24 cellular contexts compared by ENCODE assay signal in the genomic region with DNA sequence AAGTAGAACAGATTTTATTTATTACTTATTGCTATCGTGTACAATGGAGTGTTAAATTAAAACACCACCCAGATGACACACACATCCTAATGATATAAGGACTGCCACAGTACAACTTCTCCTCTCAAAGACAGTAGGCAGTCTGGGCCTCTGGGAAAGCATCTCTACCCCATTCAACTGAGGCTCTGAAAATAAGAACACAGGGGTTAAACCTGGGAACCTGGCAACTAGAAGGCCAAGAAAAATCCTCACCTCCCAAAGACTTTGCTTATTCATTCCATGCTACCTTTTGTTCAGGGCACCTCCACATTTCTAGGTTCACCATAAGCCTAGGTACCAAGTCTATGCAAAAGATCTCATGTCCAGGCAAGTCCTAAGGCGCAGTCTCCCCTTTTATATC.
A peak's percentile ranks its signal among the peaks of the same experiment; 100 is the strongest.
DNase-seq lines count a peak whose midpoint lies in the region; ATAC-seq and TF ChIP-seq lines count a peak whose summit lies in the region.
"Had no signal": no experiment of that assay in that cellular context is flagged by ENCODE, and none has a peak within 500 bp of the region (broad histone marks: within the 10 kb centered on the region; RNA-seq: fewer than 3 reads in every experiment).

No MANE protein-coding gene starts in this region.

- no peaks in the 10 kb centered on the region for H3K27me3 Mint-ChIP-seq in H9 (ENCODE audit: low read depth)
- H3K27me3 Mint-ChIP-seq in activated naive CD8-positive, alpha-beta T cell treated with anti-CD3 and anti-CD28 coated beads for 36 hours, result peaks cover 3% of the 10 kb centered on the region
- H3K27me3 Mint-ChIP-seq: CD4-positive, alpha-beta T cell had no signal

- no peak overlapping the region for H3K4me2 ChIP-seq in H9 (ENCODE audit: insufficient read depth, insufficient read length, low read length)
- H3K4me2 ChIP-seq: A549; BLaER1 treated with 17β-estradiol and CSF1 and Interleukin-3, amounts not matched to agents 10 nM and 100 nM had no signal

- no peak overlapping the region for H3K9ac ChIP-seq in H9 (ENCODE audit: extremely low read depth, insufficient read length, low read length)
- no peak overlapping the region for H3K9ac ChIP-seq in HUES64 (ENCODE audit: low read depth, low read length)
- H3K9ac ChIP-seq: BLaER1 treated with 17β-estradiol and CSF1 and Interleukin-3, amounts not matched to agents 10 nM and 100 nM had no signal

- no peak overlapping the region for H2BK15ac ChIP-seq in H9 (ENCODE audit: low read depth, low read length)

- no peak overlapping the region for H3K23ac ChIP-seq in H9 (ENCODE audit: insufficient read length, low read depth, low read length)

- no CpG with 5 or more reads among the region's 2 CpGs for WGBS in H9 (ENCODE audit: extremely low coverage, insufficient read length, low lambda C conversion rate)
- 100% methylated on average over 1 of the region's 2 CpGs for WGBS in HUES64

- H3K4me1 Mint-ChIP-seq in H9, result peaks cover 41 to 42% of the 10 kb centered on the region in 2 experiments
- H3K4me1 Mint-ChIP-seq in activated naive CD8-positive, alpha-beta T cell treated with anti-CD3 and anti-CD28 coated beads for 36 hours, result no peaks in the 10 kb centered on the region

- no peak overlapping the region for H4K8ac ChIP-seq in H9 (replicated peaks; ENCODE audit: insufficient read length, low read depth, low read length)

- H4K91ac ChIP-seq in H9 (ENCODE audit: insufficient read length, low read depth, low read length), result no peak overlapping the region

- no peaks in the 10 kb centered on the region for H3K36me3 Mint-ChIP-seq in H9 (ENCODE audit: insufficient read depth in 1 of 3, low read depth in 3 of 3)
- H3K36me3 Mint-ChIP-seq in activated naive CD8-positive, alpha-beta T cell treated with anti-CD3 and anti-CD28 coated beads for 36 hours, result no peaks in the 10 kb centered on the region

- H3K27me3 ChIP-seq in H9 (ENCODE audit: insufficient read depth, low read length) (no peaks in the 10 kb centered on the region), HUES64 (ENCODE audit: insufficient read depth, low read length) (no peaks in the 10 kb centered on the region), neuron (ENCODE audit: insufficient read depth, low read length) (no peaks in the 10 kb centered on the region)
- H3K27me3 ChIP-seq: BLaER1 treated with 17β-estradiol and CSF1 and Interleukin-3, amounts not matched to agents 10 nM and 100 nM; SJSA1 had no signal

- no peak overlapping the region for H2BK5ac ChIP-seq in H9 (ENCODE audit: insufficient read length, low read length)

- no peak overlapping the region for H3K4me3 Mint-ChIP-seq in H9
- no peak overlapping the region for H3K4me3 Mint-ChIP-seq in activated naive CD8-positive, alpha-beta T cell treated with anti-CD3 and anti-CD28 coated beads for 36 hours
- H3K4me3 Mint-ChIP-seq: CD4-positive, alpha-beta T cell had no signal

- H3K36me3 ChIP-seq in HUES64 (ENCODE audit: insufficient read depth, low read length), result no peaks in the 10 kb centered on the region
- H3K36me3 ChIP-seq in neuron (ENCODE audit: insufficient read depth, low read length), result no peaks in the 10 kb centered on the region
- H3K36me3 ChIP-seq: BLaER1 treated with 17β-estradiol and CSF1 and Interleukin-3, amounts not matched to agents 10 nM and 100 nM; SJSA1 had no signal

- in situ Hi-C loops in KBM-7 (cut with MboI; ENCODE audit: low pct_unique_long_range_greater_than_20kb, low sequenced_read_pairs), result no loop called here

- H3K27ac ChIP-seq in H9 (ENCODE audit: insufficient read length, low read depth, low read length) (no peak overlapping the region), HUES64 (ENCODE audit: low read depth, low read length) (peak overlapping the region; percentile 42; the same call in 1 of the 2 replicates)
- H3K27ac ChIP-seq: A549; BLaER1 treated with 17β-estradiol and CSF1 and Interleukin-3, amounts not matched to agents 10 nM and 100 nM; SJSA1 had no signal

- no peak overlapping the region for H3K56ac ChIP-seq in H9 (ENCODE audit: insufficient read length, low read depth, low read length)

- H3K27ac Mint-ChIP-seq in H9, result peak overlapping the region; percentile 90 to 97 (median 97)
- H3K27ac Mint-ChIP-seq in activated naive CD8-positive, alpha-beta T cell treated with anti-CD3 and anti-CD28 coated beads for 36 hours, result no peak overlapping the region
- H3K27ac Mint-ChIP-seq: CD4-positive, alpha-beta T cell had no signal

- H2BK12ac ChIP-seq in H9 (ENCODE audit: insufficient read length, low read depth, low read length), result no peak overlapping the region

- no peaks in the 10 kb centered on the region for H3K9me3 ChIP-seq in H9 (ENCODE audit: control insufficient read depth, low read depth, low read length)
- no peaks in the 10 kb centered on the region for H3K9me3 ChIP-seq in HUES64 (ENCODE audit: insufficient read depth, low read depth, low read length)
- no peaks in the 10 kb centered on the region for H3K9me3 ChIP-seq in neuron (ENCODE audit: low read length)
- H3K9me3 ChIP-seq: A549; BLaER1 treated with 17β-estradiol and CSF1 and Interleukin-3, amounts not matched to agents 10 nM and 100 nM; SJSA1 had no signal

- no peak overlapping the region for H3T11ph ChIP-seq in H9 (ENCODE audit: low read length)

- H2BK20ac ChIP-seq in H9 (ENCODE audit: low read depth, low read length, poor library complexity, severe bottlenecking), result no peak overlapping the region

- DNase-seq in H9 (no peak), epithelial cell of esophagus (ENCODE audit: low read depth) (peak; percentile 10), KBM-7 (no peak)
- no peak for DNase-seq in activated naive CD8-positive, alpha-beta T cell treated with anti-CD3 and anti-CD28 coated beads for 36 hours
- DNase-seq: AML-193; CD4-positive, alpha-beta T cell; H7; IMR-90; NCI-H1048; NCI-H1694; NCI-H2029 treated with DMSO at 0.1 percent for 48 hours; NCI-H2171; NCI-H226; NCI-H524; NCI-H774; NK-92 treated with Interleukin-12 subunit alpha and Interleukin-12 subunit beta, amount 100 ng/mL, for 24 hours; PC-3 had no signal

- H2AK5ac ChIP-seq in H9 (ENCODE audit: insufficient read length, low read length), result no peak overlapping the region

- no peak for TF ChIP-seq CTCF in H9 (conservative IDR thresholded peaks at IDR 0.05)
- no peak for TF ChIP-seq CTCF in epithelial cell of esophagus (IDR thresholded peaks at IDR 0.05; ENCODE audit: insufficient read depth, low read depth, low read length, missing control alignments)

- no peaks in the 10 kb centered on the region for H3K23me2 ChIP-seq in H9 (ENCODE audit: insufficient read length, low read depth, low read length, poor library complexity, severe bottlenecking)

- no peak overlapping the region for H2BK120ac ChIP-seq in H9 (ENCODE audit: low read depth, low read length, poor library complexity, severe bottlenecking)

- no peaks in the 10 kb centered on the region for H4K20me1 ChIP-seq in H9 (ENCODE audit: control insufficient read depth, insufficient read depth, insufficient read length)
- H4K20me1 ChIP-seq: BLaER1 treated with 17β-estradiol and CSF1 and Interleukin-3, amounts not matched to agents 10 nM and 100 nM had no signal

- H2AFZ ChIP-seq in H9 (ENCODE audit: low read length) (no peak overlapping the region), neuron (ENCODE audit: low read depth, low read length) (peak overlapping the region; percentile 68)

- H3K18ac ChIP-seq in H9 (ENCODE audit: insufficient read length, low read depth, low read length), result no peak overlapping the region

- no peak overlapping the region for H3K14ac ChIP-seq in H9 (ENCODE audit: insufficient read depth, low read length)

- H3K9me3 Mint-ChIP-seq in H9, result no peaks in the 10 kb centered on the region
- H3K9me3 Mint-ChIP-seq in activated naive CD8-positive, alpha-beta T cell treated with anti-CD3 and anti-CD28 coated beads for 36 hours, result no peaks in the 10 kb centered on the region
- H3K9me3 Mint-ChIP-seq: CD4-positive, alpha-beta T cell had no signal

- peaks cover 6% of the 10 kb centered on the region for H3K4me1 ChIP-seq in H9 (ENCODE audit: insufficient read depth, low read length)
- H3K4me1 ChIP-seq in HUES64 (ENCODE audit: insufficient read depth, low read length), result peaks cover 30% of the 10 kb centered on the region
- peaks cover 25% of the 10 kb centered on the region for H3K4me1 ChIP-seq in neuron (ENCODE audit: insufficient read depth, low read length)
- H3K4me1 ChIP-seq: A549; BLaER1 treated with 17β-estradiol and CSF1 and Interleukin-3, amounts not matched to agents 10 nM and 100 nM; SJSA1 had no signal

- no peak overlapping the region for H4K5ac ChIP-seq in H9 (ENCODE audit: insufficient read length, low read depth, low read length)

- no peak overlapping the region for H3K4ac ChIP-seq in H9 (ENCODE audit: low read depth, low read length)

- H3K4me3 ChIP-seq in HUES64 (ENCODE audit: low read length) (no peak overlapping the region), epithelial cell of esophagus (ENCODE audit: low read length) (no peak overlapping the region), neuron (ENCODE audit: low read length) (no peak overlapping the region)
- H3K4me3 ChIP-seq: A549; BLaER1 treated with 17β-estradiol and CSF1 and Interleukin-3, amounts not matched to agents 10 nM and 100 nM; SJSA1 had no signal

- no peak for ATAC-seq in HG03571 (IDR thresholded peaks at IDR 0.05; ENCODE audit: unreplicated experiment)
- ATAC-seq: A549, PC-3, Right ventricle myocardium inferior had no signal

- H3K79me1 ChIP-seq in H9 (ENCODE audit: insufficient read depth, low read depth, low read length, poor library complexity, severe bottlenecking), result no peaks in the 10 kb centered on the region

- H3K79me2 ChIP-seq in H9 (ENCODE audit: insufficient read depth, low read length), result no peaks in the 10 kb centered on the region
